Comparison of ENCODE assay signal across 8 cellular contexts in the genomic region with DNA sequence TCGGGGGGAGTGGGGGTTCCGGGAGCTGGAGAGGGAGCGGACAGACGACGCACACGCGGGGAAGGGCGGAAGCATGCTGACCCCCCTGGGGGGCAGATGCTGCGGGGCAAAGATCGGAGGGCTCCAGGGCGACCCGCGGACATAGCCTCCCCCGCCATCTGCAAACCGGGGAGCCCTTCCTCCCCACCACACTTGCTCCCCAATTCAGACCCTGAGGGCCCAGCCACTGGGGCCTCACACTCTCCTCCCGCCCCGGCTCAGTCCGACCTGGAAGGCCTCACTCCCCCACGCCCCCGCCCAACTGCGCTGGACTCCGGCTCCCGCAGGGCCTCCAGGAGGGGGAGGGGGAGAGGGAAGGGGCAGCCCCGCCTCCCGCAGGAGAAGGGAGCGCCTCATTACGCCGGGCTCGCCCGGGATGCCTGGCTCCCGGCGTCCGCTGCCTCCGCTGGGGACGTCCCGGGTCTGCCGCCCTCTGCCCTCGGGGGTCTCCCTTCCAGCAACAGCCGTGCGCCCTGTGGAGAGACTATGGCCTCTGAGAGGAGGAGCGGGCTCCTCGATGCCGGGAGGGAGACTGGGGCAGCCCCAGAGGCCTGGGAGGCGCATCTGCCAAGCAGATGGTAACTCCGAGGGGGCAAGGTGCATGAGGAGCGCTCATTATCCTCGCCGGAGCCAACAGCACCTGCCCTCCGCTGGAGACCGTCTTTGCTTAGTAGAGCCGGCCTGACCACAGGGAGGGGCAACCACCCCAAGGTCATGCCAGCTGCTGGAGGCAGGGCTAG. TPM values are rescaled to one million over a fixed set of nuclear protein-coding genes. Genes with fewer than 3 reads are reported as not detected.
A peak's percentile ranks its signal among the peaks of the same experiment; 100 is the strongest.
DNase-seq lines count a peak whose midpoint lies in the region; ATAC-seq, FAIRE-seq and TF ChIP-seq lines count a peak whose summit lies in the region.

No MANE protein-coding gene starts in this region.

- peaks cover 0 to 3% of the 10 kb centered on the region in 2 donors for H3K36me3 Mint-ChIP-seq in stimulated activated naive B cell treated with anti-CD40 and anti-IgM and Interleukin-4, amounts not matched to agents 10 μg/mL and 1 μg/mL and 100 μg/mL, for 72 hours

- H3K27me3 ChIP-seq in OCI-LY3 (ENCODE audit: low read depth, low read length) (peaks cover 21% of the 10 kb centered on the region), colonic mucosa (no peaks in the 10 kb centered on the region)

- no peaks in the 10 kb centered on the region for H3K9me3 Mint-ChIP-seq in stimulated activated naive B cell treated with anti-CD40 and anti-IgM and Interleukin-4, amounts not matched to agents 10 μg/mL and 1 μg/mL and 100 μg/mL, for 72 hours

- H3K4me1 Mint-ChIP-seq in stimulated activated naive B cell treated with anti-CD40 and anti-IgM and Interleukin-4, amounts not matched to agents 10 μg/mL and 1 μg/mL and 100 μg/mL, for 72 hours = peaks cover 15 to 27% of the 10 kb centered on the region in 2 donors

- peaks cover 62 to 84% of the 10 kb centered on the region in 2 donors for H3K27me3 Mint-ChIP-seq in stimulated activated naive B cell treated with anti-CD40 and anti-IgM and Interleukin-4, amounts not matched to agents 10 μg/mL and 1 μg/mL and 100 μg/mL, for 72 hours

- TF ChIP-seq POLR2A in GM12891 (IDR thresholded peaks at IDR 0.05; ENCODE audit: low read depth, low read length) = no peak

- peak overlapping the region; percentile 65 for H3K27ac Mint-ChIP-seq in stimulated activated naive B cell treated with anti-CD40 and anti-IgM and Interleukin-4, amounts not matched to agents 10 μg/mL and 1 μg/mL and 100 μg/mL, for 72 hours

- peak overlapping the region; percentile 77 for H3K4me2 ChIP-seq in OCI-LY3 (ENCODE audit: low read length)

- DNase-seq in activated T-cell treated with anti-CD3 and anti-CD28 coated beads, Interleukin-2, amount 50 U/mL, for 1 hour = peak; percentile 40
- DNase-seq in activated T-cell treated with anti-CD3 and anti-CD28 coated beads for 4 hours (no peak), colonic mucosa (peak; percentile 90), left colon (peak; percentile 90), GM12891 (ENCODE audit: insufficient read length, low spot score) (no peak)
- DNase-seq in stimulated activated naive B cell treated with anti-CD40 and anti-IgM and Interleukin-4, amounts not matched to agents 10 μg/mL and 1 μg/mL and 100 μg/mL, for 72 hours = no peak

- no peak for TF ChIP-seq CTCF in OCI-LY3 (IDR thresholded peaks at IDR 0.05; ENCODE audit: low read depth, low read length)
- TF ChIP-seq CTCF in colonic mucosa (IDR thresholded peaks at IDR 0.05) = no peak

- no peaks in the 10 kb centered on the region for H4K20me1 ChIP-seq in OCI-LY3 (ENCODE audit: insufficient read depth, low read length)

- H3K27ac ChIP-seq in OCI-LY3 (ENCODE audit: low read length) = no peak overlapping the region
- H3K27ac ChIP-seq in colonic mucosa = peak overlapping the region; percentile 92

- peak overlapping the region; percentile 93 for H3K4me3 ChIP-seq in OCI-LY3 (ENCODE audit: low read length)
- peak overlapping the region; percentile 85 for H3K4me3 ChIP-seq in colonic mucosa

- no peak for FAIRE-seq in GM12891 (lab: Jason Lieb, UNC)

- H3K79me2 ChIP-seq in OCI-LY3 (ENCODE audit: low read length) = no peaks in the 10 kb centered on the region

- peak overlapping the region; percentile 85 for H3K9ac ChIP-seq in OCI-LY3 (ENCODE audit: low read length)
- H3K9ac ChIP-seq in colonic mucosa (ENCODE audit: low read depth in 2 of 2, low read length in 2 of 2) = peak overlapping the region; percentile 79 to 91

- H3K4me1 ChIP-seq in OCI-LY3 (ENCODE audit: low read length) (peaks cover 7% of the 10 kb centered on the region; the same call in 1 of the 2 replicates), colonic mucosa (peaks cover 5% of the 10 kb centered on the region)

- H3K9me3 ChIP-seq in OCI-LY3 (ENCODE audit: insufficient read depth, low read length) (no peaks in the 10 kb centered on the region), colonic mucosa (no peaks in the 10 kb centered on the region)

- ATAC-seq in left colon (peak; percentile 73), HG03159 (IDR thresholded peaks at IDR 0.05; ENCODE audit: unreplicated experiment) (no peak)
- ATAC-seq in stimulated activated naive B cell treated with anti-CD40 and anti-IgM and Interleukin-4, amounts not matched to agents 10 μg/mL and 1 μg/mL and 100 μg/mL, for 72 hours (replicated peaks) = no peak

- intact Hi-C loops in colonic mucosa (cut with DNase I) (no loop called here), left colon (cut with DNase I, micrococcal nuclease) (no loop called here)

- H3K36me3 ChIP-seq in OCI-LY3 (replicated peaks; ENCODE audit: low read depth, low read length) = no peaks in the 10 kb centered on the region
- H3K36me3 ChIP-seq in colonic mucosa = no peaks in the 10 kb centered on the region

- H3K4me3 Mint-ChIP-seq in stimulated activated naive B cell treated with anti-CD40 and anti-IgM and Interleukin-4, amounts not matched to agents 10 μg/mL and 1 μg/mL and 100 μg/mL, for 72 hours = peak overlapping the region; percentile 53 to 83

- peak overlapping the region; percentile 47; the same call in 1 of the 2 replicates for H2AFZ ChIP-seq in OCI-LY3 (ENCODE audit: low read depth, low read length)

TF ChIP-seq in GM12891, 5 proteins besides CTCF, POLR2A, EP300 and RAD21:
- TF ChIP-seq SPI1 (IDR thresholded peaks at IDR 0.05; ENCODE audit: low read depth, low read length) = no peak
- no peak for TF ChIP-seq PAX5 (IDR thresholded peaks at IDR 0.05; ENCODE audit: insufficient read depth, low read length, severe bottlenecking)
- TF ChIP-seq POLR2AphosphoS5 (IDR thresholded peaks at IDR 0.05; ENCODE audit: low read depth, low read length) = no peak
- TF ChIP-seq POU2F2 (IDR thresholded peaks at IDR 0.05; ENCODE audit: low read depth, low read length) = no peak
- TF ChIP-seq TAF1 (IDR thresholded peaks at IDR 0.05; ENCODE audit: low read depth, low read length) = no peak

RNA-seq across cellular contexts. Expression of a gene that starts 0.6 kb away (rescaled TPM):
- total RNA-seq in colonic mucosa (100 to 1,000 TPM; 133 to 182 TPM), left colon (100 to 1,000 TPM; 194 to 242 TPM)
- polyA plus RNA-seq in GM12891 (2012; ENCODE audit: low read depth, missing spikeins) = 0.04 TPM

RNA-seq across cellular contexts. Expression of a gene that starts 21.3 kb away (rescaled TPM):
- total RNA-seq in colonic mucosa = 10 to 100 TPM; 29.8 to 34.1 TPM
- total RNA-seq in left colon = 10 to 100 TPM; 37.9 to 43.3 TPM
- polyA plus RNA-seq in GM12891 (2012; ENCODE audit: low read depth, missing spikeins) = 15.9 TPM

Comparison
In these comparisons a context has a peak if more than half of its experiments do, and no peak if none do; other contexts are left out.
1. DNase-seq: peak in activated T-cell treated with anti-CD3 and anti-CD28 coated beads, Interleukin-2, amount 50 U/mL, for 1 hour (single experiment), colonic mucosa (single experiment) and left colon (2 of 2); none in activated T-cell treated with anti-CD3 and anti-CD28 coated beads for 4 hours (single experiment), stimulated activated naive B cell treated with anti-CD40 and anti-IgM and Interleukin-4, amounts not matched to agents 10 μg/mL and 1 μg/mL and 100 μg/mL, for 72 hours (single experiment) and GM12891 (single experiment).